In the genomic region with DNA sequence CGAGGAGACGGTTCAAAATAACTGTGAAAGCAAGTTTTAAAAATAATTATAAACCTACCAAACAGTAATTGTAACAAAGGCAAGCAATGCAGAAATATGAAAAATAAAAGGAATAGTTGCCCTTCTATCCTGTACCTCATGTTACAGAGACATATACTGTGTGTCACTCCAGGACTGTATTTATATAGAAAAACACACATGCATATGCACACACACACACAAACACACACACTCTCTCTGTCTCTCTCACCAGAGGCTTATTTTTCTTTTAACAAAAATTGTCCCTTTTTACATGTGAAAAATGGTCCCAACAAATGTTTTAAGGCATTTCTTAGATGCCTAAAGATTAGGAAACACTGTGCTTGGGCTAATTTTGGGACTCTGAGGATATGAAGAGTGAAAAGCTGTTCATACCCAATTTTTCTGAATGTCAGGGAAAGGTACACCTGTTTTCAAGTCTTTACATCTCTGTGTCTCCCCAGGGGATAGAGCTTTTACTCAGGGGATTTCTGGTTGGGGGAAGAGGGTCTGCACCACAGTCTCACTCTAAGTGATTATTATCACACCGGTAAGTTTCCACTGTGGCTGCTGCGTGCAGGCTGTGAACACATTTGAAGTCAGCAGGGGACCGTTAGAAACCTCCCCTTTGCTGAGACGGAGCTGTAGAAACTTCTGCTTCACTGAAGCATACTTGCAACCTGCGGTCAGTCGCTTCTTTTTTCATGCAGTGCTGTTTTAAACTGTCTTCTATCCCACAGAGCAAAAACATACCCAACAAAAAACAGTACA, we compare ENCODE assay signal across 8 cellular contexts. TPM values are rescaled to one million over a fixed set of nuclear protein-coding genes. Genes with fewer than 3 reads are reported as not detected.
A peak's percentile ranks its signal among the peaks of the same experiment; 100 is the strongest.
DNase-seq lines count a peak whose midpoint lies in the region; ATAC-seq and TF ChIP-seq lines count a peak whose summit lies in the region.

No MANE protein-coding gene starts in this region.

- intact Hi-C loops in psoas muscle (cut with DNase I): no loop called here

- no peaks in the 10 kb centered on the region for H3K36me3 ChIP-seq in psoas muscle (ENCODE audit: insufficient read depth in 1 of 2, low read depth in 1 of 2)

- no peaks in the 10 kb centered on the region for H3K9me3 ChIP-seq in psoas muscle

- no peaks in the 10 kb centered on the region for H3K27me3 ChIP-seq in psoas muscle (ENCODE audit: insufficient read depth in 3 of 3, low read length in 2 of 3)

- DNase-seq in GM10248 (ENCODE audit: extremely low spot score): peak; percentile 29
- DNase-seq in activated T-cell treated with anti-CD3 and anti-CD28 coated beads for 1 hour (ENCODE audit: low read depth): peak; percentile 20
- peak; percentile 5 for DNase-seq in nephron progenitor cell
- no peak for DNase-seq in psoas muscle
- no peak for DNase-seq in NCI-H187 treated with DMSO at 0.1 percent for 48 hours (lab: John Stamatoyannopoulos, UW)
- DNase-seq in occipital lobe (lab: John Stamatoyannopoulos, UW): no peak

- POLR2A ChIA-PET in GM10248 (lab: Yijun Ruan, JAX): no interaction called here

- CTCF ChIA-PET in GM10248 (lab: Yijun Ruan, JAX): interaction anchor here (1.8 kb wide), 1 partner anchor 9 kb away, joined by 6 read pairs; no protein-coding TSS in a partner anchor

- H3K4me3 ChIP-seq in psoas muscle: no peak overlapping the region

- H3K27me3 Mint-ChIP-seq in IgD-negative memory B cell (peaks cover 6% of the 10 kb centered on the region), nephron progenitor cell (ENCODE audit: low read depth, poor library complexity) (no peaks in the 10 kb centered on the region)

- no peaks in the 10 kb centered on the region for H3K4me1 ChIP-seq in psoas muscle

- 30 to 39% (median 38%) methylated on average over 8 of the region's 8 CpGs for WGBS in psoas muscle, 3 donors

- H3K36me3 Mint-ChIP-seq in IgD-negative memory B cell (no peaks in the 10 kb centered on the region), nephron progenitor cell (ENCODE audit: low read depth) (no peaks in the 10 kb centered on the region)

- no peak overlapping the region for H3K27ac ChIP-seq in psoas muscle

- H3K4me1 Mint-ChIP-seq in IgD-negative memory B cell (peaks cover 17 to 23% (median 18%) of the 10 kb centered on the region in 3 donors), nephron progenitor cell (peaks cover 18% of the 10 kb centered on the region)

- no peak for TF ChIP-seq CTCF in GM10248 (IDR thresholded peaks at IDR 0.05; ENCODE audit: control extremely low read depth, extremely low read depth, low read depth, missing control alignments)
- no peak for TF ChIP-seq CTCF in nephron progenitor cell (IDR thresholded peaks at IDR 0.05)
- TF ChIP-seq CTCF in psoas muscle (IDR thresholded peaks at IDR 0.05): no peak

- H3K9me3 Mint-ChIP-seq in IgD-negative memory B cell (no peaks in the 10 kb centered on the region), nephron progenitor cell (no peaks in the 10 kb centered on the region)

- peak; percentile 94 for ATAC-seq in GM21528 (IDR thresholded peaks at IDR 0.05; ENCODE audit: low FRiP score, unreplicated experiment)
- no peak for ATAC-seq in psoas muscle

- H3K4me3 Mint-ChIP-seq in IgD-negative memory B cell: peak overlapping the region in 2 of 4 donors; percentile 25 to 43
- no peak overlapping the region for H3K4me3 Mint-ChIP-seq in nephron progenitor cell

- H3K27ac Mint-ChIP-seq in IgD-negative memory B cell: peak overlapping the region in 2 of 3 donors; percentile 0 to 34
- H3K27ac Mint-ChIP-seq in nephron progenitor cell: no peak overlapping the region

RNA-seq across cellular contexts. Expression of a gene that starts 51.4 kb away (rescaled TPM):
- polyA plus RNA-seq in IgD-negative memory B cell (9.1 TPM), psoas muscle (1 to 10 TPM; 1.6 to 4.3 (median 1.8) TPM)
- total RNA-seq in psoas muscle (1 to 10 TPM; 4.0 to 8.7 (median 5.1) TPM), occipital lobe (96.4 TPM)

Comparison
In these comparisons a context has a peak if more than half of its experiments do, and no peak if none do; other contexts are left out.
1. DNase-seq: peak in GM10248 (single experiment), activated T-cell treated with anti-CD3 and anti-CD28 coated beads for 1 hour (single experiment) and nephron progenitor cell (single experiment); none in psoas muscle (0 of 2), NCI-H187 treated with DMSO at 0.1 percent for 48 hours (single experiment) and occipital lobe (single experiment).
2. RNA of a gene that starts 51.4 kb away (total RNA-seq): 96.4 TPM in occipital lobe (single experiment); 4.0 to 8.7 TPM in psoas muscle; every median in the first group is over 10 times any median in the second.